ENCODE assay signal across 1 cellular context in the genomic region with DNA sequence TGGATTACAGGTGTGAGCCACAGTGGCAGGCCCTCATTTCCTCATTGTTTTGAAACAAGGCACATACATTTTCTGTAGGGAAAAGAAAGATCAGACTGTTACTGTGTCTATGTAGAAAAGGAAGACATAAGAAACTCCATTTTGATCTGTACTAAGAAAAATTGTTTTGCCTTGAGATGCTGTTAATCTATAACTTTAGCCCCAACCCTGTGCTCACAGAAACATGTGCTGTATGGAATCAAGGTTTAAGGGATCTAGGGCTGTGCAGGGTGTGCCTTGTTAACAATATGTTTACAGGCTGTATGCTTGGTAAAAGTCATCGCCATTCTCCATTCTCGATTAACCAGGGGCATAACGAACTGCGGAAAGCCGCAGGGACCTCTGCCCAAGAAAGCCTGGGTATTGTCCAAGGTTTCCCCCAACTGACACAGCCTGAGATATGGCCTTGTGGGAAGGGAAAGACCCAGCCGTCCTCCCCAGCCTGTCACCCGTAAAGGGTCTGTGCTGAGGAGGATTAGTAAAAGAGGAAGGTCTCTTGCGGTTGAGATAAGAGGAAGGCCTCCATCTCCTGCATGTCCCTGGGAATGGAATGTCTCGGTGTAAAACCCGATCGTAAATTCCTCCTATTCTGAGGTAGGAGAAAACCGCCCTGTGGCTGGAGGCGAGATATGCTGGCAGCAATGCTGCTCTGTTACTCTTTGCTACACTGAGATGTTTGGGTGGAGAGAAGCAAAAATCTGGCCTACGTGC.
TF ChIP-seq lines count a peak whose summit lies in the region.
"Not testable (repeated sequence)": the region's sequence is repeated elsewhere in the genome, so short reads cannot be mapped to it uniquely, and the experiment has no call there.

No MANE protein-coding gene starts in this region.

TF ChIP-seq in K562, 482 proteins besides CTCF, POLR2A, EP300 and RAD21 (continues in another document):
- TF ChIP-seq RCOR1 (IDR thresholded peaks at IDR 0.05; ENCODE audit: borderline replicate concordance in 1 of 2, low read depth in 2 of 2, low read length in 2 of 2): peak in 1 of 2 experiments; percentile 46; a peak in 1 of 4 replicates
- TF ChIP-seq ID3 (CRISPR knock-in tag; IDR thresholded peaks at IDR 0.05); TOE1 (IDR thresholded peaks at IDR 0.05; ENCODE audit: borderline replicate concordance): not testable (repeated sequence)
- peak; percentile 78; the same call in 1 of the 2 replicates for TF ChIP-seq ID3 (tag; IDR thresholded peaks at IDR 0.05)
- TF ChIP-seq KLF16 (IDR thresholded peaks at IDR 0.05): 0 out of 2 replicates have a peak, but pooled peaks have one; percentile 41
- TF ChIP-seq GATA2 (CRISPR knock-in tag; IDR thresholded peaks at IDR 0.05): 0 out of 2 replicates have a peak, but pooled peaks have one; percentile 42
- TF ChIP-seq SPI1 (IDR thresholded peaks at IDR 0.05; ENCODE audit: borderline replicate concordance, low read depth, low read length): peak; percentile 84
- TF ChIP-seq SMARCE1 (IDR thresholded peaks at IDR 0.05): peak; percentile 92
- 0 out of 2 replicates have a peak, but pooled peaks have one; percentile 29 for TF ChIP-seq TOE1 (CRISPR knock-in tag; IDR thresholded peaks at IDR 0.05; ENCODE audit: borderline replicate concordance, low read depth)
- TF ChIP-seq, protein P1, sequence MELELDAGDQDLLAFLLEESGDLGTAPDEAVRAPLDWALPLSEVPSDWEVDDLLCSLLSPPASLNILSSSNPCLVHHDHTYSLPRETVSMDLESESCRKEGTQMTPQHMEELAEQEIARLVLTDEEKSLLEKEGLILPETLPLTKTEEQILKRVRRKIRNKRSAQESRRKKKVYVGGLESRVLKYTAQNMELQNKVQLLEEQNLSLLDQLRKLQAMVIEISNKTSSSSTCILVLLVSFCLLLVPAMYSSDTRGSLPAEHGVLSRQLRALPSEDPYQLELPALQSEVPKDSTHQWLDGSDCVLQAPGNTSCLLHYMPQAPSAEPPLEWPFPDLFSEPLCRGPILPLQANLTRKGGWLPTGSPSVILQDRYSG (tag; conservative IDR thresholded peaks at IDR 0.05; ENCODE audit: low read depth): peak; percentile 74; the same call in 1 of the 2 replicates
- 0 out of 2 replicates have a peak, but pooled peaks have one; percentile 52 for TF ChIP-seq ZNF644 (tag; IDR thresholded peaks at IDR 0.05; ENCODE audit: low read depth)
- 0 out of 2 replicates have a peak, but pooled peaks have one; percentile 16 for TF ChIP-seq ATF7 (IDR thresholded peaks at IDR 0.05)
- TF ChIP-seq HDAC2 (IDR thresholded peaks at IDR 0.05): peak; percentile 85
- TF ChIP-seq SMAD4 (CRISPR knock-in tag; conservative IDR thresholded peaks at IDR 0.05): peak; percentile 67; the same call in 1 of the 2 replicates
- 0 out of 6 replicates have a peak, but pooled peaks of 1 of the 3 experiments have one; percentile 31 for TF ChIP-seq ZBTB11 (CRISPR knock-in tag; IDR thresholded peaks at IDR 0.05)
- TF ChIP-seq, protein P2, sequence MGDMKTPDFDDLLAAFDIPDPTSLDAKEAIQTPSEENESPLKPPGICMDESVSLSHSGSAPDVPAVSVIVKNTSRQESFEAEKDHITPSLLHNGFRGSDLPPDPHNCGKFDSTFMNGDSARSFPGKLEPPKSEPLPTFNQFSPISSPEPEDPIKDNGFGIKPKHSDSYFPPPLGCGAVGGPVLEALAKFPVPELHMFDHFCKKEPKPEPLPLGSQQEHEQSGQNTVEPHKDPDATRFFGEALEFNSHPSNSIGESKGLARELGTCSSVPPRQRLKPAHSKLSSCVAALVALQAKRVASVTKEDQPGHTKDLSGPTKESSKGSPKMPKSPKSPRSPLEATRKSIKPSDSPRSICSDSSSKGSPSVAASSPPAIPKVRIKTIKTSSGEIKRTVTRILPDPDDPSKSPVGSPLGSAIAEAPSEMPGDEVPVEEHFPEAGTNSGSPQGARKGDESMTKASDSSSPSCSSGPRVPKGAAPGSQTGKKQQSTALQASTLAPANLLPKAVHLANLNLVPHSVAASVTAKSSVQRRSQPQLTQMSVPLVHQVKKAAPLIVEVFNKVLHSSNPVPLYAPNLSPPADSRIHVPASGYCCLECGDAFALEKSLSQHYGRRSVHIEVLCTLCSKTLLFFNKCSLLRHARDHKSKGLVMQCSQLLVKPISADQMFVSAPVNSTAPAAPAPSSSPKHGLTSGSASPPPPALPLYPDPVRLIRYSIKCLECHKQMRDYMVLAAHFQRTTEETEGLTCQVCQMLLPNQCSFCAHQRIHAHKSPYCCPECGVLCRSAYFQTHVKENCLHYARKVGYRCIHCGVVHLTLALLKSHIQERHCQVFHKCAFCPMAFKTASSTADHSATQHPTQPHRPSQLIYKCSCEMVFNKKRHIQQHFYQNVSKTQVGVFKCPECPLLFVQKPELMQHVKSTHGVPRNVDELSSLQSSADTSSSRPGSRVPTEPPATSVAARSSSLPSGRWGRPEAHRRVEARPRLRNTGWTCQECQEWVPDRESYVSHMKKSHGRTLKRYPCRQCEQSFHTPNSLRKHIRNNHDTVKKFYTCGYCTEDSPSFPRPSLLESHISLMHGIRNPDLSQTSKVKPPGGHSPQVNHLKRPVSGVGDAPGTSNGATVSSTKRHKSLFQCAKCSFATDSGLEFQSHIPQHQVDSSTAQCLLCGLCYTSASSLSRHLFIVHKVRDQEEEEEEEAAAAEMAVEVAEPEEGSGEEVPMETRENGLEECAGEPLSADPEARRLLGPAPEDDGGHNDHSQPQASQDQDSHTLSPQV (IDR thresholded peaks at IDR 0.05): peak; percentile 91
- TF ChIP-seq, protein P3, sequence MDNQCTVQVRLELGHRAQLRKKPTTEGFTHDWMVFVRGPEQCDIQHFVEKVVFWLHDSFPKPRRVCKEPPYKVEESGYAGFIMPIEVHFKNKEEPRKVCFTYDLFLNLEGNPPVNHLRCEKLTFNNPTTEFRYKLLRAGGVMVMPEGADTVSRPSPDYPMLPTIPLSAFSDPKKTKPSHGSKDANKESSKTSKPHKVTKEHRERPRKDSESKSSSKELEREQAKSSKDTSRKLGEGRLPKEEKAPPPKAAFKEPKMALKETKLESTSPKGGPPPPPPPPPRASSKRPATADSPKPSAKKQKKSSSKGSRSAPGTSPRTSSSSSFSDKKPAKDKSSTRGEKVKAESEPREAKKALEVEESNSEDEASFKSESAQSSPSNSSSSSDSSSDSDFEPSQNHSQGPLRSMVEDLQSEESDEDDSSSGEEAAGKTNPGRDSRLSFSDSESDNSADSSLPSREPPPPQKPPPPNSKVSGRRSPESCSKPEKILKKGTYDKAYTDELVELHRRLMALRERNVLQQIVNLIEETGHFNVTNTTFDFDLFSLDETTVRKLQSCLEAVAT (IDR thresholded peaks at IDR 0.05): peak in 1 of 2 experiments; percentile 80; a peak in 1 of 4 replicates
- TF ChIP-seq ZNF311 (CRISPR knock-in tag; IDR thresholded peaks at IDR 0.05): peak; percentile 72; the same call in 1 of the 2 replicates
- TF ChIP-seq SMARCA4 (IDR thresholded peaks at IDR 0.05): peak; percentile 82
- TF ChIP-seq ZNF583 (CRISPR knock-in tag; IDR thresholded peaks at IDR 0.05): peak; percentile 23; the same call in 1 of the 2 replicates
- TF ChIP-seq, protein P4, sequence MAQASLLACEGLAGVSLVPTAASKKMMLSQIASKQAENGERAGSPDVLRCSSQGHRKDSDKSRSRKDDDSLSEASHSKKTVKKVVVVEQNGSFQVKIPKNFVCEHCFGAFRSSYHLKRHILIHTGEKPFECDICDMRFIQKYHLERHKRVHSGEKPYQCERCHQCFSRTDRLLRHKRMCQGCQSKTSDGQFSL (CRISPR knock-in tag; IDR thresholded peaks at IDR 0.05): not testable (repeated sequence)
- TF ChIP-seq, protein P4 (tag; IDR thresholded peaks at IDR 0.05): peak in 1 of 2 experiments; percentile 81; a peak in 2 of 4 replicates
- peak; percentile 51; the same call in 1 of the 2 replicates for TF ChIP-seq TAF7 (tag; IDR thresholded peaks at IDR 0.05)
- peak; percentile 21; the same call in 1 of the 2 replicates for TF ChIP-seq NCOR1 (IDR thresholded peaks at IDR 0.05)
- peak in 1 of 2 experiments; percentile 35; a peak in 1 of 4 replicates for TF ChIP-seq TRIM24 (IDR thresholded peaks at IDR 0.05)
- TF ChIP-seq MEF2D (tag; conservative IDR thresholded peaks at IDR 0.05; ENCODE audit: low read depth): 0 out of 2 replicates have a peak, but pooled peaks have one; percentile 41
- TF ChIP-seq, protein P5, sequence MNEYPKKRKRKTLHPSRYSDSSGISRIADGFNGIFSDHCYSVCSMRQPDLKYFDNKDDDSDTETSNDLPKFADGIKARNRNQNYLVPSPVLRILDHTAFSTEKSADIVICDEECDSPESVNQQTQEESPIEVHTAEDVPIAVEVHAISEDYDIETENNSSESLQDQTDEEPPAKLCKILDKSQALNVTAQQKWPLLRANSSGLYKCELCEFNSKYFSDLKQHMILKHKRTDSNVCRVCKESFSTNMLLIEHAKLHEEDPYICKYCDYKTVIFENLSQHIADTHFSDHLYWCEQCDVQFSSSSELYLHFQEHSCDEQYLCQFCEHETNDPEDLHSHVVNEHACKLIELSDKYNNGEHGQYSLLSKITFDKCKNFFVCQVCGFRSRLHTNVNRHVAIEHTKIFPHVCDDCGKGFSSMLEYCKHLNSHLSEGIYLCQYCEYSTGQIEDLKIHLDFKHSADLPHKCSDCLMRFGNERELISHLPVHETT (CRISPR knock-in tag; conservative IDR thresholded peaks at IDR 0.05 in 1 of 2, IDR thresholded peaks at IDR 0.05 in 1 of 2): peak in 1 of 2 experiments; percentile 68; a peak in 1 of 4 replicates
- peak; percentile 37; the same call in 1 of the 2 replicates for TF ChIP-seq PYGO2 (tag; IDR thresholded peaks at IDR 0.05)
- peak; percentile 77; the same call in 1 of the 2 replicates for TF ChIP-seq MTA1 (IDR thresholded peaks at IDR 0.05; ENCODE audit: borderline replicate concordance)
- TF ChIP-seq SOX6 (IDR thresholded peaks at IDR 0.05): peak; percentile 71; the same call in 1 of the 2 replicates
- 0 out of 2 replicates have a peak, but pooled peaks have one; percentile 42 for TF ChIP-seq MECOM (CRISPR knock-in tag; IDR thresholded peaks at IDR 0.05)
- TF ChIP-seq, protein P6, sequence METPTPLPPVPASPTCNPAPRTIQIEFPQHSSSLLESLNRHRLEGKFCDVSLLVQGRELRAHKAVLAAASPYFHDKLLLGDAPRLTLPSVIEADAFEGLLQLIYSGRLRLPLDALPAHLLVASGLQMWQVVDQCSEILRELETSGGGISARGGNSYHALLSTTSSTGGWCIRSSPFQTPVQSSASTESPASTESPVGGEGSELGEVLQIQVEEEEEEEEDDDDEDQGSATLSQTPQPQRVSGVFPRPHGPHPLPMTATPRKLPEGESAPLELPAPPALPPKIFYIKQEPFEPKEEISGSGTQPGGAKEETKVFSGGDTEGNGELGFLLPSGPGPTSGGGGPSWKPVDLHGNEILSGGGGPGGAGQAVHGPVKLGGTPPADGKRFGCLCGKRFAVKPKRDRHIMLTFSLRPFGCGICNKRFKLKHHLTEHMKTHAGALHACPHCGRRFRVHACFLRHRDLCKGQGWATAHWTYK (CRISPR knock-in tag; IDR thresholded peaks at IDR 0.05): peak; percentile 37; the same call in 1 of the 2 replicates
- TF ChIP-seq PTTG1 (tag; IDR thresholded peaks at IDR 0.05; ENCODE audit: low read depth): peak; percentile 74
- peak; percentile 37; the same call in 1 of the 2 replicates for TF ChIP-seq TAL1 (IDR thresholded peaks at IDR 0.05)
- 0 out of 2 replicates have a peak, but pooled peaks have one; percentile 4 for TF ChIP-seq ELF4 (CRISPR knock-in tag; IDR thresholded peaks at IDR 0.05)
- 0 out of 4 replicates have a peak, but pooled peaks of 1 of the 2 experiments have one; percentile 46 for TF ChIP-seq UBTF (IDR thresholded peaks at IDR 0.05; ENCODE audit: borderline replicate concordance in 1 of 2, low read depth in 2 of 2, low read length in 2 of 2)
- TF ChIP-seq NRF1 (conservative IDR thresholded peaks at IDR 0.05 in 1 of 2, IDR thresholded peaks at IDR 0.05 in 1 of 2): 0 out of 4 replicates have a peak, but pooled peaks of 1 of the 2 experiments have one; percentile 12
- TF ChIP-seq DPF2 (IDR thresholded peaks at IDR 0.05): peak; percentile 46; the same call in 1 of the 2 replicates
- peak in 1 of 2 experiments; percentile 34; a peak in 1 of 4 replicates for TF ChIP-seq HDAC1 (IDR thresholded peaks at IDR 0.05)
